Comparison of ENCODE assay signal across 26 cellular contexts in genomic region chr5:28685794-28686193, GRCh38.
"Had no signal": no experiment of that assay in that cellular context is flagged by ENCODE, and none has a peak within 500 bp of the region (broad histone marks: within the 10 kb centered on the region; RNA-seq: fewer than 3 reads in every experiment).

No MANE protein-coding gene starts in this region.

- DNase-seq: hypothalamus; immature natural killer cell; kidney; left colon; left lung; lower lobe of right lung; mammary epithelial cell; mesenchymal stem cell; naive thymus-derived CD8-positive, alpha-beta T cell; occipital lobe; ovary; right lobe of liver; stimulated activated CD4-positive, alpha-beta T cell treated with anti-CD3 and anti-CD28 coated beads, Interleukin-1b, Interleukin-23, amount 100 ng/mL, for 48 hours; stimulated activated CD4-positive, alpha-beta T cell treated with anti-CD3 and anti-CD28 coated beads, Interleukin-2, amount 100 ng/mL, for 48 hours; stimulated activated CD4-positive, alpha-beta T cell treated with anti-CD3 and anti-CD28 coated beads, Interleukin-4, amount 100 ng/mL, for 4 hours; stimulated activated CD8-positive, alpha-beta memory T cell treated with anti-CD3 and anti-CD28 coated beads, Interleukin-4, amount 100 ng/mL, for 48 hours; stimulated activated naive CD4-positive, alpha-beta T cell treated with Interleukin-2 at 50 U/mL for 16 hours; stimulated activated naive CD8-positive, alpha-beta T cell treated with anti-CD3 and anti-CD28 coated beads, Interleukin-15, amount 100 ng/mL, for 72 hours; substantia nigra; uterus had no signal

- H3K27me3 ChIP-seq: left lung, neutrophil, ovary, right atrium auricular region, right lobe of liver, tibial nerve, uterus had no signal

- FAIRE-seq: islet of Langerhans, kidney had no signal

- H3K4me1 ChIP-seq: left lung, lower lobe of right lung, right atrium auricular region, right lobe of liver, tibial nerve, uterus had no signal

- ATAC-seq: left colon; left lung; lower lobe of right lung; naive thymus-derived CD8-positive, alpha-beta T cell; right lobe of liver; stimulated activated memory B cell treated with anti-CD40 and anti-IgM and Interleukin-4, amounts not matched to agents 10 μg/mL and 1 μg/mL and 100 μg/mL, for 72 hours; stimulated activated naive CD8-positive, alpha-beta T cell treated with anti-CD3 and anti-CD28 coated beads, Interleukin-15, amount 100 ng/mL, for 72 hours had no signal

- H3K9me3 ChIP-seq: left lung, lower lobe of right lung, neutrophil, ovary, right atrium auricular region, right lobe of liver, tibial nerve, uterus had no signal

- H3K27ac ChIP-seq: left lung, lower lobe of right lung, neutrophil, ovary, right atrium auricular region, right lobe of liver, tibial nerve, uterus had no signal

- H3K4me3 ChIP-seq: left lung, lower lobe of right lung, ovary, right atrium auricular region, right lobe of liver, smooth muscle cell, tibial nerve, uterus had no signal

- H3K36me3 ChIP-seq: left lung, lower lobe of right lung, neutrophil, ovary, right atrium auricular region, right lobe of liver, tibial nerve, uterus had no signal

- H3K4me2 ChIP-seq: smooth muscle cell had no signal
